Comparison of ENCODE assay signal across 8 cellular contexts in genomic region chr1:51331206-51332100, GRCh38. TPM values are rescaled to one million over a fixed set of nuclear protein-coding genes. Genes with fewer than 3 reads are reported as not detected.
DNase-seq lines count a peak whose midpoint lies in the region; TF ChIP-seq lines count a peak whose summit lies in the region.

No MANE protein-coding gene starts in this region.

- no peaks in the 10 kb centered on the region for H3K27me3 ChIP-seq in HL-60 (ENCODE audit: insufficient read depth, poor library complexity, severe bottlenecking)

- H3K27ac ChIP-seq in HL-60 (replicated peaks) = no peak overlapping the region

- H3K4me3 ChIP-seq in HL-60 (replicated peaks; ENCODE audit: insufficient read depth, low read length) (no peak overlapping the region), epithelial cell of esophagus (ENCODE audit: low read length) (no peak overlapping the region)

- TF ChIP-seq CTCF in HL-60 (IDR thresholded peaks at IDR 0.05; ENCODE audit: insufficient read depth, low read length) = no peak
- TF ChIP-seq CTCF in epithelial cell of esophagus (IDR thresholded peaks at IDR 0.05; ENCODE audit: insufficient read depth, low read depth, low read length, missing control alignments) = no peak

- in situ Hi-C loops in SK-MEL-5 (cut with HindIII; ENCODE audit: low pct_unique_long_range_greater_than_20kb, low sequenced_read_pairs) = no loop called here

- DNase-seq in AG08395 (ENCODE audit: low spot score) (peak; percentile 80), GM04504 (ENCODE audit: low read depth) (peak; percentile 24), HL-60 (ENCODE audit: low read depth in 1 of 2, low spot score in 1 of 2) (peak; percentile 43 to 60), SK-MEL-5 (ENCODE audit: low read depth, low spot score) (peak; percentile 59), epithelial cell of esophagus (ENCODE audit: low read depth) (peak; percentile 43), myocyte (ENCODE audit: low read depth) (peak; percentile 79), NCI-H187 (lab: John Stamatoyannopoulos, UW) (no peak)
- DNase-seq in effector CD4-positive, alpha-beta T cell = no peak

RNA-seq across cellular contexts. Expression of gene TTC39A, which starts 1.1 kb away (rescaled TPM):
- 2.4 and 3.5 TPM in 2 replicates for total RNA-seq in SK-MEL-5 (2014; rRNA removed; shearing (Covaris generic))
- 0.60 and 1.8 TPM in 2 replicates for polyA plus RNA-seq in SK-MEL-5 (2015; cell fraction: cytosol; rRNA removed)
- polyA plus RNA-seq in SK-MEL-5 (2015; cell fraction: nucleus; rRNA removed) = 0.20 and 1.2 TPM in 2 replicates
- total RNA-seq in myocyte = 0.52 and 1.4 TPM in 2 replicates
- 0.71 TPM for polyA plus RNA-seq in myocyte (2012)

Comparison
In these comparisons a context has a peak if more than half of its experiments do, and no peak if none do; other contexts are left out.
1. DNase-seq: peak in AG08395 (single experiment), GM04504 (single experiment), HL-60 (2 of 2), SK-MEL-5 (single experiment), epithelial cell of esophagus (single experiment) and myocyte (single experiment); none in NCI-H187 (0 of 2) and effector CD4-positive, alpha-beta T cell (single experiment).